In the genomic region with DNA sequence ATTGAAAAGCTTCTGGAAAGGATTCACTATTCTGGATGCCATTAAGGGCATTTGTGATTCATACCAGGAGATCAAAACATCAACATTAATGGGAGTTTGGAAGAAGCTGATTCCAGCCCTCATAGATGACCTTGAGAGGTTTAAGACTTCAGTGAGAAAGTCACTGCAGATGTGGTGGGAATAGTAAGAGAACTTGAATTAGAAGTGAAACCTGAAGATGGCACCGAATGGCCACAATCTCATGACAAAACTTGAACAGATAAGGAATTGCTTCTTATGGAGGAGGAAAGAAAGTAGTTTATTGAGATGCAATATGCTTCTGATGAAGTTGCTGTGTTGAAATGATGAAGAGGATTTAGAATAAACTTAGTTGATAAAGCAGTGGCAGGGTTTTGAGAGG, we compare ENCODE assay signal across 13 cellular contexts.
DNase-seq lines count a peak whose midpoint lies in the region; ATAC-seq, FAIRE-seq and TF ChIP-seq lines count a peak whose summit lies in the region.
"Had no signal": no experiment of that assay in that cellular context is flagged by ENCODE, and none has a peak within 500 bp of the region (broad histone marks: within the 10 kb centered on the region; RNA-seq: fewer than 3 reads in every experiment).

No MANE protein-coding gene starts in this region.

- peak overlapping the region; percentile 61 for H3K4me3 Mint-ChIP-seq in activated CD4-positive, alpha-beta T cell treated with anti-CD3 and anti-CD28 coated beads, Interleukin-2, amount 10 ng/mL, durations not matched to agents 24 days and 14 days
- H3K4me3 Mint-ChIP-seq in natural killer cell = peak overlapping the region; percentile 78

- no peaks in the 10 kb centered on the region for H3K4me1 ChIP-seq in right lobe of liver
- H3K4me1 ChIP-seq in BE2C = no peaks in the 10 kb centered on the region

- H3K27ac ChIP-seq in right lobe of liver = no peak overlapping the region
- H3K27ac ChIP-seq: thoracic aorta had no signal

- no peak for FAIRE-seq in urothelium cell line (lab: Jason Lieb, UNC)
- FAIRE-seq: A204.1 had no signal

- H3K9me3 ChIP-seq in right lobe of liver (no peaks in the 10 kb centered on the region), BE2C (no peaks in the 10 kb centered on the region)
- H3K9me3 ChIP-seq: heart right ventricle, thoracic aorta had no signal

- H3K4me1 Mint-ChIP-seq in activated CD4-positive, alpha-beta T cell treated with anti-CD3 and anti-CD28 coated beads, Interleukin-2, amount 10 ng/mL, durations not matched to agents 24 days and 14 days = peaks cover 35% of the 10 kb centered on the region
- H3K4me1 Mint-ChIP-seq in natural killer cell = peaks cover 21 to 25% of the 10 kb centered on the region in 2 donors

- no peaks in the 10 kb centered on the region for H3K36me3 Mint-ChIP-seq in activated CD4-positive, alpha-beta T cell treated with anti-CD3 and anti-CD28 coated beads, Interleukin-2, amount 10 ng/mL, durations not matched to agents 24 days and 14 days (ENCODE audit: low read depth)
- no peaks in the 10 kb centered on the region for H3K36me3 Mint-ChIP-seq in natural killer cell

- H3K27me3 ChIP-seq in right lobe of liver (no peaks in the 10 kb centered on the region), BE2C (no peaks in the 10 kb centered on the region)
- H3K27me3 ChIP-seq: heart right ventricle had no signal

- peak overlapping the region; percentile 65 for H3K27ac Mint-ChIP-seq in activated CD4-positive, alpha-beta T cell treated with anti-CD3 and anti-CD28 coated beads, Interleukin-2, amount 10 ng/mL, durations not matched to agents 24 days and 14 days
- peak overlapping the region; percentile 78 to 82 for H3K27ac Mint-ChIP-seq in natural killer cell

- 71% methylated on average over 1 of the region's 1 CpG for WGBS in right lobe of liver (ENCODE audit: insufficient coverage, low coverage, low lambda C conversion rate, missing lambda C conversion rate)

- peaks cover 4% of the 10 kb centered on the region for H3K9me3 Mint-ChIP-seq in activated CD4-positive, alpha-beta T cell treated with anti-CD3 and anti-CD28 coated beads, Interleukin-2, amount 10 ng/mL, durations not matched to agents 24 days and 14 days
- no peaks in the 10 kb centered on the region for H3K9me3 Mint-ChIP-seq in natural killer cell

- H3K36me3 ChIP-seq in right lobe of liver (no peaks in the 10 kb centered on the region), BE2C (no peaks in the 10 kb centered on the region)
- H3K36me3 ChIP-seq: heart right ventricle, thoracic aorta had no signal

- TF ChIP-seq CTCF in natural killer cell (IDR thresholded peaks at IDR 0.05) (no peak), right lobe of liver (IDR thresholded peaks at IDR 0.05) (no peak), BE2C (IDR thresholded peaks at IDR 0.05; ENCODE audit: low read depth, low read length) (no peak)

- intact Hi-C loops in activated CD4-positive, alpha-beta T cell treated with anti-CD3 and anti-CD28 coated beads, Interleukin-2, amount 10 ng/mL, durations not matched to agents 24 days and 14 days (cut with micrococcal nuclease) = loop anchor here (1.0 to 5.0 kb wide), 5 partner anchors 44 to 579 kb away; a partner anchor contains a TSS
- intact Hi-C loops in natural killer cell (cut with micrococcal nuclease) (no loop called here), right lobe of liver (cut with DNase I) (no loop called here)

- H3K4me3 ChIP-seq in right lobe of liver = no peak overlapping the region
- H3K4me3 ChIP-seq in BE2C (ENCODE audit: low read depth, low read length) = no peak overlapping the region
- H3K4me3 ChIP-seq: heart right ventricle, thoracic aorta had no signal

- no peak for TF ChIP-seq POLR2A in right lobe of liver (IDR thresholded peaks at IDR 0.05)

- DNase-seq in activated CD4-positive, alpha-beta T cell treated with anti-CD3 and anti-CD28 coated beads, Interleukin-2, amount 10 ng/mL, durations not matched to agents 24 days and 14 days = peak; percentile 72
- no peak for DNase-seq in activated CD4-positive, alpha-beta T cell treated with anti-CD3 and anti-CD28 coated beads for 1 hour
- DNase-seq in NAMALWA (ENCODE audit: low spot score) = peak; percentile 10
- DNase-seq in natural killer cell = no peak
- no peak for DNase-seq in urothelium cell line (ENCODE audit: low spot score)
- DNase-seq in right lobe of liver = no peak
- no peak for DNase-seq in BE2C
- DNase-seq: activated CD4-positive, alpha-beta T cell treated with anti-CD3 and anti-CD28 coated beads, Interleukin-2, amount 50 U/mL, for 48 hours; heart right ventricle; NCI-H1105 treated with DMSO at 0.1 percent for 48 hours had no signal

- no peaks in the 10 kb centered on the region for H3K27me3 Mint-ChIP-seq in activated CD4-positive, alpha-beta T cell treated with anti-CD3 and anti-CD28 coated beads, Interleukin-2, amount 10 ng/mL, durations not matched to agents 24 days and 14 days
- no peaks in the 10 kb centered on the region for H3K27me3 Mint-ChIP-seq in natural killer cell (ENCODE audit: low read depth in 2 of 2)

- peak; percentile 36 for ATAC-seq in GM21786 (IDR thresholded peaks at IDR 0.05; ENCODE audit: unreplicated experiment)
- peak in 1 of 3 donors; percentile 7 for ATAC-seq in natural killer cell
- ATAC-seq in right lobe of liver = no peak
- ATAC-seq: heart right ventricle had no signal

Comparison
In these comparisons a context has a peak if more than half of its experiments do, and no peak if none do; other contexts are left out.
1. DNase-seq: peak in activated CD4-positive, alpha-beta T cell treated with anti-CD3 and anti-CD28 coated beads, Interleukin-2, amount 10 ng/mL, durations not matched to agents 24 days and 14 days (single experiment) and NAMALWA (single experiment); none in activated CD4-positive, alpha-beta T cell treated with anti-CD3 and anti-CD28 coated beads for 1 hour (single experiment), natural killer cell (single experiment), urothelium cell line (single experiment), right lobe of liver (0 of 3) and BE2C (single experiment).